8 cellular contexts compared by ENCODE assay signal in genomic region chr11:119340335-119341221, GRCh38.
DNase-seq lines count a peak whose midpoint lies in the region; ATAC-seq and TF ChIP-seq lines count a peak whose summit lies in the region.

Gene C1QTNF5 (minus strand): TSS chr11:119340883. CDS start chr11:119340397, 486 bp downstream.

- H3K4me3 ChIP-seq in cardiac fibroblast (replicated peaks in 1 of 2; ENCODE audit: low read depth in 2 of 2, low read length in 2 of 2), result peak within 1 kb of the TSS; percentile 50 to 64
- H3K4me3 ChIP-seq in skeletal muscle cell (ENCODE audit: low read depth, low read length), result peak within 1 kb of the TSS; percentile 50

- no peak for TF ChIP-seq CTCF in cardiac fibroblast (IDR thresholded peaks at IDR 0.05; ENCODE audit: low read depth, low read length)

- ATAC-seq in HG03039 (IDR thresholded peaks at IDR 0.05; ENCODE audit: unreplicated experiment), result no peak
- no peak for ATAC-seq in HG03378 (IDR thresholded peaks at IDR 0.05; ENCODE audit: unreplicated experiment)

- DNase-seq in HCEC 1CT (peak; percentile 58), cardiac fibroblast (ENCODE audit: low read depth in 2 of 2) (peak; percentile 39 to 95), iPS-NIHi7 (ENCODE audit: extremely low spot score) (peak; percentile 45), skeletal muscle cell (ENCODE audit: low read depth) (no peak), NCI-H446 (lab: John Stamatoyannopoulos, UW) (no peak)
- DNase-seq in stimulated activated CD4-positive, alpha-beta T cell treated with anti-CD3 and anti-CD28 coated beads, Interleukin-12 subunit alpha, Interleukin-12 subunit beta, amount 100 ng/mL, for 4 hours, result no peak

Comparison
In these comparisons a context has a peak if more than half of its experiments do, and no peak if none do; other contexts are left out.
1. DNase-seq: peak in HCEC 1CT (single experiment), cardiac fibroblast (2 of 2) and iPS-NIHi7 (single experiment); none in skeletal muscle cell (single experiment), stimulated activated CD4-positive, alpha-beta T cell treated with anti-CD3 and anti-CD28 coated beads, Interleukin-12 subunit alpha, Interleukin-12 subunit beta, amount 100 ng/mL, for 4 hours (single experiment) and NCI-H446 (0 of 2).